In genomic region chrX:48522291-48522690, GRCh38 we compare ENCODE assay signal across 8 cellular contexts. TPM values are rescaled to one million over a fixed set of nuclear protein-coding genes. Genes with fewer than 3 reads are reported as not detected.
A peak's percentile ranks its signal among the peaks of the same experiment; 100 is the strongest.
DNase-seq lines count a peak whose midpoint lies in the region; ATAC-seq, FAIRE-seq and TF ChIP-seq lines count a peak whose summit lies in the region.

No MANE protein-coding gene starts in this region.

- H3K4me3 ChIP-seq in astrocyte (ENCODE audit: insufficient read depth, low read depth, low read length) (peak overlapping the region; percentile 87), HepG2 (replicated peaks in 1 of 3; ENCODE audit: insufficient read depth in 1 of 3, low read depth in 2 of 3, low read length in 3 of 3) (peak overlapping the region; percentile 54 to 77 (median 59)), tibial artery (peak overlapping the region; percentile 65 to 66)

- TF ChIP-seq EP300 in HepG2 (IDR thresholded peaks at IDR 0.05; ENCODE audit: low read depth in 2 of 2, low read length in 2 of 2) (no peak), HepG2 (CRISPR knock-in tag; IDR thresholded peaks at IDR 0.05; ENCODE audit: borderline replicate concordance) (no peak)

- H3K9ac ChIP-seq in astrocyte (ENCODE audit: low read length) (peak overlapping the region; percentile 88), HepG2 (ENCODE audit: insufficient read depth, low read depth, low read length) (peak overlapping the region; percentile 83)

- H3K27me3 ChIP-seq in astrocyte (ENCODE audit: insufficient read depth, low read length) (no peaks in the 10 kb centered on the region), HepG2 (ENCODE audit: control insufficient read depth in 1 of 2, insufficient read depth in 2 of 2, low read length in 2 of 2) (no peaks in the 10 kb centered on the region), tibial artery (no peaks in the 10 kb centered on the region)

- no peaks in the 10 kb centered on the region for H3K36me3 ChIP-seq in astrocyte (ENCODE audit: insufficient read depth, low read length)
- peaks cover 0 to 6% of the 10 kb centered on the region in 2 experiments; a peak in 3 of 5 replicates for H3K36me3 ChIP-seq in HepG2 (replicated peaks in 1 of 2; ENCODE audit: control insufficient read depth in 1 of 2, insufficient read depth in 2 of 2, low read length in 2 of 2)
- H3K36me3 ChIP-seq in tibial artery: peaks cover 0 to 7% (median 0%) of the 10 kb centered on the region in 3 donors

- H3K27ac ChIP-seq in astrocyte (ENCODE audit: low read depth, low read length) (peak overlapping the region; percentile 66), HepG2 (ENCODE audit: extremely low read length, insufficient read depth, low read length) (peak overlapping the region; percentile 90), tibial artery (peak overlapping the region; percentile 64 to 79)

- peaks cover 36% of the 10 kb centered on the region for H3K36me3 Mint-ChIP-seq in activated T-cell treated with anti-CD3 and anti-CD28 coated beads, Interleukin-2, amount 50 U/mL, for 24 hours (ENCODE audit: low read depth)
- H3K36me3 Mint-ChIP-seq in astrocyte (ENCODE audit: low read depth, unreplicated experiment): peaks cover 2% of the 10 kb centered on the region

- peak overlapping the region; percentile 91 for H3K27ac Mint-ChIP-seq in activated T-cell treated with anti-CD3 and anti-CD28 coated beads, Interleukin-2, amount 50 U/mL, for 24 hours
- peak overlapping the region; percentile 58 for H3K27ac Mint-ChIP-seq in astrocyte (ENCODE audit: unreplicated experiment)

- peak overlapping the region; percentile 95 for H3K4me2 ChIP-seq in astrocyte (ENCODE audit: low read length)
- peak overlapping the region; percentile 79 for H3K4me2 ChIP-seq in HepG2 (ENCODE audit: low read depth, low read length)

- CTCF ChIA-PET in HepG2 (lab: Yijun Ruan, JAX; ENCODE audit: low intra/inter-chr PET ratio, low total read pairs): no interaction called here

- H2AFZ ChIP-seq in astrocyte (ENCODE audit: low read depth, low read length): peak overlapping the region; percentile 84
- no peak overlapping the region for H2AFZ ChIP-seq in HepG2 (ENCODE audit: low read length)

- TF ChIP-seq POLR2A in HepG2 (IDR thresholded peaks at IDR 0.05; ENCODE audit: insufficient read depth in 1 of 2, low read depth in 2 of 2, low read length in 2 of 2): peak; percentile 46 to 65; a peak in 2 of 4 replicates

- peak overlapping the region; percentile 91 for H3K4me3 Mint-ChIP-seq in activated T-cell treated with anti-CD3 and anti-CD28 coated beads, Interleukin-2, amount 50 U/mL, for 24 hours
- H3K4me3 Mint-ChIP-seq in astrocyte (ENCODE audit: unreplicated experiment): peak overlapping the region; percentile 87

- H4K20me1 ChIP-seq in astrocyte (ENCODE audit: insufficient read depth, low read length) (no peaks in the 10 kb centered on the region), HepG2 (ENCODE audit: insufficient read depth, low read length) (no peaks in the 10 kb centered on the region)

- peaks cover 28% of the 10 kb centered on the region for H3K4me1 Mint-ChIP-seq in activated T-cell treated with anti-CD3 and anti-CD28 coated beads, Interleukin-2, amount 50 U/mL, for 24 hours (ENCODE audit: low read depth)
- H3K4me1 Mint-ChIP-seq in astrocyte (ENCODE audit: low read depth, unreplicated experiment): no peaks in the 10 kb centered on the region

- TF ChIP-seq CTCF in astrocyte (IDR thresholded peaks at IDR 0.05; ENCODE audit: insufficient read depth, low read depth, low read length): no peak
- TF ChIP-seq CTCF in HepG2 (CRISPR knock-in tag; IDR thresholded peaks at IDR 0.05): no peak
- TF ChIP-seq CTCF in tibial artery (IDR thresholded peaks at IDR 0.05): no peak

- WGBS in HepG2 (ENCODE audit: low lambda C conversion rate): 0% methylated on average over 2 of the region's 10 CpGs

- POLR2A ChIA-PET in HepG2 (lab: Yijun Ruan, JAX): interaction anchor here (0.9 to 2.0 kb wide), 9 partner anchors 9 to 52 kb away, joined by 3 to 25 read pairs (median 6); partner anchors contain the start of genes RBM3, SLC38A5 and TBC1D25

- H3K9me3 ChIP-seq in astrocyte (ENCODE audit: insufficient read depth, low read depth, low read length) (no peaks in the 10 kb centered on the region), HepG2 (ENCODE audit: low read length) (no peaks in the 10 kb centered on the region), tibial artery (no peaks in the 10 kb centered on the region)

- BruUV-seq in HepG2 (replicated peaks; lab: Mats Ljungman, UMichigan): no TSS peak

- FAIRE-seq in astrocyte (lab: Jason Lieb, UNC) (no peak), HepG2 (lab: Jason Lieb, UNC) (no peak)

- in situ Hi-C loops in HepG2 (cut with HindIII; ENCODE audit: extremely low pct_ligation_motif_present, low pct_unique_long_range_greater_than_20kb): no loop called here

- intact Hi-C loops in HepG2 (cut with micrococcal nuclease; ENCODE audit: unreplicated experiment): no loop called here
- intact Hi-C loops in tibial artery (cut with DNase I; ENCODE audit: low total_unique reads): no loop called here

- H3K4me1 ChIP-seq in astrocyte (ENCODE audit: insufficient read depth, low read length) (peaks cover 4% of the 10 kb centered on the region), HepG2 (ENCODE audit: insufficient read depth, low read length) (peaks cover 30% of the 10 kb centered on the region), tibial artery (peaks cover 0 to 6% (median 1%) of the 10 kb centered on the region in 4 donors)

- TF ChIP-seq RAD21 in HepG2 (CRISPR knock-in tag; IDR thresholded peaks at IDR 0.05): no peak

- H3K9me3 Mint-ChIP-seq in activated T-cell treated with anti-CD3 and anti-CD28 coated beads, Interleukin-2, amount 50 U/mL, for 24 hours: no peaks in the 10 kb centered on the region
- H3K9me3 Mint-ChIP-seq in astrocyte (ENCODE audit: unreplicated experiment): no peaks in the 10 kb centered on the region

- DNase-seq in activated T-cell treated with anti-CD3 and anti-CD28 coated beads, Interleukin-2, amount 50 U/mL, for 24 hours: no peak
- DNase-seq in activated T-cell treated with anti-CD3 and anti-CD28 coated beads, Interleukin-2, amount 50 U/mL, for 1 hour: no peak
- DNase-seq in astrocyte (ENCODE audit: low read depth) (no peak), HepG2 (ENCODE audit: low spot score) (peak; percentile 43), tibial artery (no peak), T1000 (lab: John Stamatoyannopoulos, UW) (no peak), H4 (ENCODE audit: low spot score) (no peak)
- DNase-seq in stimulated activated CD4-positive, alpha-beta T cell treated with anti-CD3 and anti-CD28 coated beads, Interleukin-15, amount 100 ng/mL, for 24 hours: no peak

- no peaks in the 10 kb centered on the region for H3K27me3 Mint-ChIP-seq in activated T-cell treated with anti-CD3 and anti-CD28 coated beads, Interleukin-2, amount 50 U/mL, for 24 hours
- no peaks in the 10 kb centered on the region for H3K27me3 Mint-ChIP-seq in astrocyte (ENCODE audit: low read depth, unreplicated experiment)

- ATAC-seq in HepG2: peak; percentile 71

- H3K79me2 ChIP-seq in astrocyte (ENCODE audit: insufficient read depth, low read length): peaks cover 10% of the 10 kb centered on the region
- H3K79me2 ChIP-seq in HepG2 (ENCODE audit: insufficient read depth, low read length): peaks cover 17% of the 10 kb centered on the region

RNA-seq across cellular contexts. Expression of gene EBP, which starts 0.7 kb away (rescaled TPM):
- total RNA-seq in astrocyte: 50.0 and 66.0 TPM in 2 replicates
- 162 and 260 TPM in 2 replicates for total RNA-seq in HepG2 (2016; rRNA removed; fragmentation: Illumina TruSeq; extraction: Trizol)
- total RNA-seq in HepG2 (2016; cell fraction: cytosol; rRNA removed; fragmentation: Illumina TruSeq; extraction: Trizol; ENCODE audit: low read depth): 147 and 171 TPM in 2 replicates
- 146 and 274 TPM in 2 replicates for total RNA-seq in HepG2 (2016; cell fraction: insoluble cytoplasmic fraction; rRNA removed; fragmentation: Illumina TruSeq; extraction: Trizol)
- 149 and 167 TPM in 2 replicates for total RNA-seq in HepG2 (2016; cell fraction: membrane; rRNA removed; fragmentation: Illumina TruSeq; extraction: Trizol)
- total RNA-seq in HepG2 (2016; cell fraction: nucleus; rRNA removed; fragmentation: Illumina TruSeq; extraction: Trizol): 182 and 206 TPM in 2 replicates
- polyA plus RNA-seq in HepG2 (2011; rRNA removed): 106 and 162 TPM in 2 replicates
- polyA plus RNA-seq in HepG2 (2011; cell fraction: cytosol; rRNA removed): 168 and 176 TPM in 2 replicates
- polyA plus RNA-seq in HepG2 (2011; cell fraction: nucleus; rRNA removed): 94.7 and 111 TPM in 2 replicates
- polyA plus RNA-seq in HepG2 (2012): 122 and 141 TPM in 2 replicates
- 138 and 157 TPM in 2 replicates for polyA plus RNA-seq in HepG2 (2016; cell fraction: cytosol; fragmentation: Illumina TruSeq; extraction: Trizol; ENCODE audit: low read depth)
- 129 and 142 TPM in 2 replicates for polyA plus RNA-seq in HepG2 (2016; cell fraction: insoluble cytoplasmic fraction; fragmentation: Illumina TruSeq; extraction: Trizol; ENCODE audit: low read depth)
- 117 and 128 TPM in 2 replicates for polyA plus RNA-seq in HepG2 (2016; cell fraction: membrane; fragmentation: Illumina TruSeq; extraction: Trizol; ENCODE audit: low read depth)
- polyA plus RNA-seq in HepG2 (2016; cell fraction: nucleus; fragmentation: Illumina TruSeq; extraction: Trizol; ENCODE audit: insufficient read depth, low read depth): 318 and 347 TPM in 2 replicates
- 268 and 948 TPM in 2 replicates for polyA minus RNA-seq in HepG2 (2011; rRNA and poly(A)+ RNA removed; ENCODE audit: low replicate concordance)
- 59.2 and 70.4 TPM in 2 replicates for polyA minus RNA-seq in HepG2 (2011; cell fraction: cytosol; rRNA and poly(A)+ RNA removed)
- polyA minus RNA-seq in HepG2 (2011; cell fraction: nucleus; rRNA and poly(A)+ RNA removed): 25.6 and 30.3 TPM in 2 replicates
- total RNA-seq in H4 (2014; rRNA removed; shearing (Covaris generic)): 129 and 133 TPM in 2 replicates

RNA-seq across cellular contexts. Expression of gene PORCN, which starts 13.5 kb away (rescaled TPM):
- 30.3 and 30.5 TPM in 2 replicates for total RNA-seq in astrocyte
- total RNA-seq in HepG2 (2016; rRNA removed; fragmentation: Illumina TruSeq; extraction: Trizol): 2.6 and 3.9 TPM in 2 replicates
- total RNA-seq in HepG2 (2016; cell fraction: cytosol; rRNA removed; fragmentation: Illumina TruSeq; extraction: Trizol; ENCODE audit: low read depth): 2.7 and 3.7 TPM in 2 replicates
- 1.7 and 3.0 TPM in 2 replicates for total RNA-seq in HepG2 (2016; cell fraction: insoluble cytoplasmic fraction; rRNA removed; fragmentation: Illumina TruSeq; extraction: Trizol)
- 4.4 and 5.2 TPM in 2 replicates for total RNA-seq in HepG2 (2016; cell fraction: membrane; rRNA removed; fragmentation: Illumina TruSeq; extraction: Trizol)
- 1.9 and 2.5 TPM in 2 replicates for total RNA-seq in HepG2 (2016; cell fraction: nucleus; rRNA removed; fragmentation: Illumina TruSeq; extraction: Trizol)
- 5.8 and 6.0 TPM in 2 replicates for polyA plus RNA-seq in HepG2 (2011; rRNA removed)
- polyA plus RNA-seq in HepG2 (2011; cell fraction: cytosol; rRNA removed): 4.1 and 6.5 TPM in 2 replicates
- 19.8 and 20.1 TPM in 2 replicates for polyA plus RNA-seq in HepG2 (2011; cell fraction: nucleus; rRNA removed)
- 2.3 and 3.6 TPM in 2 replicates for polyA plus RNA-seq in HepG2 (2012)
- polyA plus RNA-seq in HepG2 (2016; cell fraction: cytosol; fragmentation: Illumina TruSeq; extraction: Trizol; ENCODE audit: low read depth): 3.8 and 3.9 TPM in 2 replicates
- polyA plus RNA-seq in HepG2 (2016; cell fraction: insoluble cytoplasmic fraction; fragmentation: Illumina TruSeq; extraction: Trizol; ENCODE audit: low read depth): 2.5 and 3.3 TPM in 2 replicates
- 4.6 and 5.1 TPM in 2 replicates for polyA plus RNA-seq in HepG2 (2016; cell fraction: membrane; fragmentation: Illumina TruSeq; extraction: Trizol; ENCODE audit: low read depth)
- polyA plus RNA-seq in HepG2 (2016; cell fraction: nucleus; fragmentation: Illumina TruSeq; extraction: Trizol; ENCODE audit: insufficient read depth, low read depth): 5.0 and 5.7 TPM in 2 replicates
- polyA minus RNA-seq in HepG2 (2011; rRNA and poly(A)+ RNA removed; ENCODE audit: low replicate concordance): 16.7 and 23.7 TPM in 2 replicates
- polyA minus RNA-seq in HepG2 (2011; cell fraction: cytosol; rRNA and poly(A)+ RNA removed): 1.7 and 2.0 TPM in 2 replicates
- polyA minus RNA-seq in HepG2 (2011; cell fraction: nucleus; rRNA and poly(A)+ RNA removed): 4.2 and 5.1 TPM in 2 replicates
- 17.0 and 18.3 TPM in 2 replicates for total RNA-seq in H4 (2014; rRNA removed; shearing (Covaris generic))

RNA-seq across cellular contexts. Expression of gene TBC1D25, which starts 17.2 kb away (rescaled TPM):
- total RNA-seq in astrocyte: 13.1 and 13.6 TPM in 2 replicates
- 3.2 and 3.5 TPM in 2 replicates for total RNA-seq in HepG2 (2016; rRNA removed; fragmentation: Illumina TruSeq; extraction: Trizol)
- total RNA-seq in HepG2 (2016; cell fraction: cytosol; rRNA removed; fragmentation: Illumina TruSeq; extraction: Trizol; ENCODE audit: low read depth): 1.0 and 1.1 TPM in 2 replicates
- 3.4 and 3.6 TPM in 2 replicates for total RNA-seq in HepG2 (2016; cell fraction: insoluble cytoplasmic fraction; rRNA removed; fragmentation: Illumina TruSeq; extraction: Trizol)
- 5.5 and 6.0 TPM in 2 replicates for total RNA-seq in HepG2 (2016; cell fraction: membrane; rRNA removed; fragmentation: Illumina TruSeq; extraction: Trizol)
- total RNA-seq in HepG2 (2016; cell fraction: nucleus; rRNA removed; fragmentation: Illumina TruSeq; extraction: Trizol): 2.8 and 3.4 TPM in 2 replicates
- polyA plus RNA-seq in HepG2 (2011; rRNA removed): 4.7 and 6.0 TPM in 2 replicates
- 4.6 TPM in 2 replicates for polyA plus RNA-seq in HepG2 (2011; cell fraction: cytosol; rRNA removed)
- 16.8 and 21.5 TPM in 2 replicates for polyA plus RNA-seq in HepG2 (2011; cell fraction: nucleus; rRNA removed)
- 4.8 and 7.9 TPM in 2 replicates for polyA plus RNA-seq in HepG2 (2012)
- polyA plus RNA-seq in HepG2 (2016; cell fraction: cytosol; fragmentation: Illumina TruSeq; extraction: Trizol; ENCODE audit: low read depth): 2.1 and 2.3 TPM in 2 replicates
- 4.0 and 6.3 TPM in 2 replicates for polyA plus RNA-seq in HepG2 (2016; cell fraction: insoluble cytoplasmic fraction; fragmentation: Illumina TruSeq; extraction: Trizol; ENCODE audit: low read depth)
- polyA plus RNA-seq in HepG2 (2016; cell fraction: membrane; fragmentation: Illumina TruSeq; extraction: Trizol; ENCODE audit: low read depth): 4.8 and 5.4 TPM in 2 replicates
- 11.5 and 15.0 TPM in 2 replicates for polyA plus RNA-seq in HepG2 (2016; cell fraction: nucleus; fragmentation: Illumina TruSeq; extraction: Trizol; ENCODE audit: insufficient read depth, low read depth)
- polyA minus RNA-seq in HepG2 (2011; rRNA and poly(A)+ RNA removed; ENCODE audit: low replicate concordance): 10.9 and 19.7 TPM in 2 replicates
- 5.1 and 5.5 TPM in 2 replicates for polyA minus RNA-seq in HepG2 (2011; cell fraction: cytosol; rRNA and poly(A)+ RNA removed)
- polyA minus RNA-seq in HepG2 (2011; cell fraction: nucleus; rRNA and poly(A)+ RNA removed): 7.9 and 9.4 TPM in 2 replicates
- total RNA-seq in H4 (2014; rRNA removed; shearing (Covaris generic)): 2.6 and 3.2 TPM in 2 replicates

RNA-seq across cellular contexts. Expression of gene FTSJ1, which starts 46.3 kb away (rescaled TPM):
- 64.4 and 73.5 TPM in 2 replicates for total RNA-seq in astrocyte
- 37.9 and 40.1 TPM in 2 replicates for total RNA-seq in HepG2 (2016; rRNA removed; fragmentation: Illumina TruSeq; extraction: Trizol)
- 14.5 and 21.0 TPM in 2 replicates for total RNA-seq in HepG2 (2016; cell fraction: cytosol; rRNA removed; fragmentation: Illumina TruSeq; extraction: Trizol; ENCODE audit: low read depth)
- total RNA-seq in HepG2 (2016; cell fraction: insoluble cytoplasmic fraction; rRNA removed; fragmentation: Illumina TruSeq; extraction: Trizol): 38.2 and 38.5 TPM in 2 replicates
- total RNA-seq in HepG2 (2016; cell fraction: membrane; rRNA removed; fragmentation: Illumina TruSeq; extraction: Trizol): 28.7 and 33.6 TPM in 2 replicates
- 21.1 and 25.4 TPM in 2 replicates for total RNA-seq in HepG2 (2016; cell fraction: nucleus; rRNA removed; fragmentation: Illumina TruSeq; extraction: Trizol)
- polyA plus RNA-seq in HepG2 (2011; rRNA removed): 29.2 and 30.3 TPM in 2 replicates
- polyA plus RNA-seq in HepG2 (2011; cell fraction: cytosol; rRNA removed): 21.3 and 28.2 TPM in 2 replicates
- 49.1 and 64.2 TPM in 2 replicates for polyA plus RNA-seq in HepG2 (2011; cell fraction: nucleus; rRNA removed)
- polyA plus RNA-seq in HepG2 (2012): 19.2 and 29.3 TPM in 2 replicates
- polyA plus RNA-seq in HepG2 (2016; cell fraction: cytosol; fragmentation: Illumina TruSeq; extraction: Trizol; ENCODE audit: low read depth): 16.8 and 24.9 TPM in 2 replicates
- 45.2 and 50.6 TPM in 2 replicates for polyA plus RNA-seq in HepG2 (2016; cell fraction: insoluble cytoplasmic fraction; fragmentation: Illumina TruSeq; extraction: Trizol; ENCODE audit: low read depth)
- 26.8 and 36.1 TPM in 2 replicates for polyA plus RNA-seq in HepG2 (2016; cell fraction: membrane; fragmentation: Illumina TruSeq; extraction: Trizol; ENCODE audit: low read depth)
- 56.7 and 58.6 TPM in 2 replicates for polyA plus RNA-seq in HepG2 (2016; cell fraction: nucleus; fragmentation: Illumina TruSeq; extraction: Trizol; ENCODE audit: insufficient read depth, low read depth)
- 31.0 and 108 TPM in 2 replicates for polyA minus RNA-seq in HepG2 (2011; rRNA and poly(A)+ RNA removed; ENCODE audit: low replicate concordance)
- 9.3 and 14.7 TPM in 2 replicates for polyA minus RNA-seq in HepG2 (2011; cell fraction: cytosol; rRNA and poly(A)+ RNA removed)
- polyA minus RNA-seq in HepG2 (2011; cell fraction: nucleus; rRNA and poly(A)+ RNA removed): 14.7 and 15.6 TPM in 2 replicates
- 70.7 and 85.9 TPM in 2 replicates for total RNA-seq in H4 (2014; rRNA removed; shearing (Covaris generic))

RNA-seq across cellular contexts. Expression of gene RBM3, which starts 52.0 kb away (rescaled TPM):
- total RNA-seq in astrocyte (264 and 265 TPM in 2 replicates), HepG2 (2016; rRNA removed; fragmentation: Illumina TruSeq; extraction: Trizol) (182 and 239 TPM in 2 replicates)
- total RNA-seq in HepG2 (2016; cell fraction: cytosol; rRNA removed; fragmentation: Illumina TruSeq; extraction: Trizol; ENCODE audit: low read depth): 72.2 and 83.3 TPM in 2 replicates
- 186 and 267 TPM in 2 replicates for total RNA-seq in HepG2 (2016; cell fraction: insoluble cytoplasmic fraction; rRNA removed; fragmentation: Illumina TruSeq; extraction: Trizol)
- 111 and 139 TPM in 2 replicates for total RNA-seq in HepG2 (2016; cell fraction: membrane; rRNA removed; fragmentation: Illumina TruSeq; extraction: Trizol)
- total RNA-seq in HepG2 (2016; cell fraction: nucleus; rRNA removed; fragmentation: Illumina TruSeq; extraction: Trizol): 96.1 and 99.4 TPM in 2 replicates
- 109 and 123 TPM in 2 replicates for polyA plus RNA-seq in HepG2 (2011; rRNA removed)
- polyA plus RNA-seq in HepG2 (2011; cell fraction: cytosol; rRNA removed): 78.5 and 83.5 TPM in 2 replicates
- 120 and 154 TPM in 2 replicates for polyA plus RNA-seq in HepG2 (2011; cell fraction: nucleus; rRNA removed)
- polyA plus RNA-seq in HepG2 (2012): 62.4 and 136 TPM in 2 replicates
- 83.2 and 86.4 TPM in 2 replicates for polyA plus RNA-seq in HepG2 (2016; cell fraction: cytosol; fragmentation: Illumina TruSeq; extraction: Trizol; ENCODE audit: low read depth)
- 284 and 351 TPM in 2 replicates for polyA plus RNA-seq in HepG2 (2016; cell fraction: insoluble cytoplasmic fraction; fragmentation: Illumina TruSeq; extraction: Trizol; ENCODE audit: low read depth)
- polyA plus RNA-seq in HepG2 (2016; cell fraction: membrane; fragmentation: Illumina TruSeq; extraction: Trizol; ENCODE audit: low read depth): 125 and 144 TPM in 2 replicates
- 196 and 214 TPM in 2 replicates for polyA plus RNA-seq in HepG2 (2016; cell fraction: nucleus; fragmentation: Illumina TruSeq; extraction: Trizol; ENCODE audit: insufficient read depth, low read depth)
- 139 and 240 TPM in 2 replicates for polyA minus RNA-seq in HepG2 (2011; rRNA and poly(A)+ RNA removed; ENCODE audit: low replicate concordance)
- 47.4 and 57.2 TPM in 2 replicates for polyA minus RNA-seq in HepG2 (2011; cell fraction: cytosol; rRNA and poly(A)+ RNA removed)
- polyA minus RNA-seq in HepG2 (2011; cell fraction: nucleus; rRNA and poly(A)+ RNA removed): 163 and 176 TPM in 2 replicates
- total RNA-seq in H4 (2014; rRNA removed; shearing (Covaris generic)): 154 and 175 TPM in 2 replicates
